17 cellular contexts compared by ENCODE assay signal in the genomic region with DNA sequence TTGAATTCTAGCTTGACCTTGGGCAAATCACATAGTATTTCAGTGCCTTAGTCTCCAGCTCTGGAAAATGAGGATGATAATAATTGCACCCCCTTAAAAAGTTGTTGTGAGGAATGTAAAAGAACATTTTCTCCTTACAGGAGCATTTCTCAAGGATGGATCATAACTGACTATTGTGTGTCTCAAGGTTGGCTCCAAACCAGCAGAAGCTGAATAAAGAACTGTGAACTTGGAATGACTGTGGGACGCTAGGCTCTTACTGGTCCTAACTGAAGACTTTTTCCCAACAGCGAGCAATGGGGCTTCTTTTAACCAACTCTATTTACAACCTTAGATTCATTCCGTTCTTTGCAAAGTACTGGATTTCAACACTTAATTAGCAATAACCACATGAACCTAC.
"Had no signal": no experiment of that assay in that cellular context is flagged by ENCODE, and none has a peak within 500 bp of the region (broad histone marks: within the 10 kb centered on the region; RNA-seq: fewer than 3 reads in every experiment).

No MANE protein-coding gene starts in this region.

- H3K9me3 ChIP-seq: mucosa of descending colon, neutrophil had no signal

- H3K27me3 ChIP-seq: neutrophil had no signal

- H3K27ac ChIP-seq: neutrophil, WERI-Rb-1 had no signal

- H3K4me3 ChIP-seq: lung, mucosa of descending colon had no signal

- DNase-seq: activated CD4-positive, alpha-beta T cell treated with anti-CD3 and anti-CD28 coated beads for 36 hours; activated CD8-positive, alpha-beta T cell treated with anti-CD3 and anti-CD28 coated beads, Interleukin-2, amount 10 ng/mL, durations not matched to agents 7 days and 5 days; activated naive CD4-positive, alpha-beta T cell treated with Interleukin-2 at 50 U/mL for 16 hours; activated naive CD8-positive, alpha-beta T cell treated with anti-CD3 and anti-CD28 coated beads, Interleukin-2, amount 50 U/mL, for 24 hours; central memory CD4-positive, alpha-beta T cell; effector memory CD4-positive, alpha-beta T cell; hippocampal formation; kidney glomerular epithelial cell; mucosa of descending colon; naive thymus-derived CD8-positive, alpha-beta T cell; posterior cingulate gyrus; stimulated activated CD4-positive, alpha-beta T cell treated with anti-CD3 and anti-CD28 coated beads, Interleukin-1b, Interleukin-23, amount 100 ng/mL, for 48 hours; T-helper 1 cell; trophoblast cell; WERI-Rb-1 had no signal

- H3K36me3 ChIP-seq: neutrophil, WERI-Rb-1 had no signal
